ENCODE assay signal across 19 cellular contexts in genomic region chr20:34061695-34062094, GRCh38. TPM values are rescaled to one million over a fixed set of nuclear protein-coding genes. Genes with fewer than 3 reads are reported as not detected.
A peak's percentile ranks its signal among the peaks of the same experiment; 100 is the strongest.
DNase-seq lines count a peak whose midpoint lies in the region; ATAC-seq and TF ChIP-seq lines count a peak whose summit lies in the region.
"Had no signal": no experiment of that assay in that cellular context is flagged by ENCODE, and none has a peak within 500 bp of the region (broad histone marks: within the 10 kb centered on the region; RNA-seq: fewer than 3 reads in every experiment).

No MANE protein-coding gene starts in this region.

- H3K27me3 Mint-ChIP-seq in activated CD4-positive, alpha-beta memory T cell treated with anti-CD3 and anti-CD28 coated beads for 36 hours = no peaks in the 10 kb centered on the region
- H3K27me3 Mint-ChIP-seq in activated CD4-positive, alpha-beta memory T cell treated with anti-CD3 and anti-CD28 coated beads, Interleukin-2, amount 10 ng/mL, durations not matched to agents 7 days and 5 days = no peaks in the 10 kb centered on the region
- no peaks in the 10 kb centered on the region for H3K27me3 Mint-ChIP-seq in natural killer cell (ENCODE audit: low read depth in 2 of 2)
- H3K27me3 Mint-ChIP-seq: activated CD4-positive, alpha-beta T cell treated with anti-CD3 and anti-CD28 coated beads, Interleukin-2, amount 10 ng/mL, durations not matched to agents 7 days and 5 days had no signal

- POLR2A ChIA-PET in activated CD4-positive, alpha-beta memory T cell treated with anti-CD3 and anti-CD28 coated beads for 36 hours (lab: Charles Lee) = no interaction called here
- POLR2A ChIA-PET in activated CD4-positive, alpha-beta memory T cell treated with anti-CD3 and anti-CD28 coated beads, Interleukin-2, amount 10 ng/mL, durations not matched to agents 7 days and 5 days (lab: Charles Lee) = interaction anchor here (1.2 kb wide), 1 partner anchor 8 kb away, joined by 3 read pairs; no protein-coding TSS in a partner anchor

- TF ChIP-seq EP300 in transverse colon (IDR thresholded peaks at IDR 0.05; ENCODE audit: low read depth) = no peak

- H3K36me3 ChIP-seq in transverse colon (no peaks in the 10 kb centered on the region), left lung (no peaks in the 10 kb centered on the region)
- H3K36me3 ChIP-seq: colonic mucosa had no signal

- H3K9me3 Mint-ChIP-seq in activated CD4-positive, alpha-beta memory T cell treated with anti-CD3 and anti-CD28 coated beads for 36 hours = no peaks in the 10 kb centered on the region
- no peaks in the 10 kb centered on the region for H3K9me3 Mint-ChIP-seq in activated CD4-positive, alpha-beta memory T cell treated with anti-CD3 and anti-CD28 coated beads, Interleukin-2, amount 10 ng/mL, durations not matched to agents 7 days and 5 days
- H3K9me3 Mint-ChIP-seq in natural killer cell = no peaks in the 10 kb centered on the region
- H3K9me3 Mint-ChIP-seq: activated CD4-positive, alpha-beta T cell treated with anti-CD3 and anti-CD28 coated beads, Interleukin-2, amount 10 ng/mL, durations not matched to agents 7 days and 5 days had no signal

- H3K9me3 ChIP-seq in transverse colon (no peaks in the 10 kb centered on the region), left lung (no peaks in the 10 kb centered on the region)
- H3K9me3 ChIP-seq: colonic mucosa, SJSA1 had no signal

- no peak overlapping the region for H3K4me3 Mint-ChIP-seq in activated CD4-positive, alpha-beta memory T cell treated with anti-CD3 and anti-CD28 coated beads for 36 hours
- no peak overlapping the region for H3K4me3 Mint-ChIP-seq in activated CD4-positive, alpha-beta memory T cell treated with anti-CD3 and anti-CD28 coated beads, Interleukin-2, amount 10 ng/mL, durations not matched to agents 7 days and 5 days
- no peak overlapping the region for H3K4me3 Mint-ChIP-seq in natural killer cell
- H3K4me3 Mint-ChIP-seq: activated CD4-positive, alpha-beta T cell treated with anti-CD3 and anti-CD28 coated beads, Interleukin-2, amount 10 ng/mL, durations not matched to agents 7 days and 5 days had no signal

- no peaks in the 10 kb centered on the region for H3K36me3 Mint-ChIP-seq in activated CD4-positive, alpha-beta memory T cell treated with anti-CD3 and anti-CD28 coated beads for 36 hours
- peaks cover 8% of the 10 kb centered on the region for H3K36me3 Mint-ChIP-seq in activated CD4-positive, alpha-beta memory T cell treated with anti-CD3 and anti-CD28 coated beads, Interleukin-2, amount 10 ng/mL, durations not matched to agents 7 days and 5 days (ENCODE audit: low read depth)
- H3K36me3 Mint-ChIP-seq in natural killer cell = no peaks in the 10 kb centered on the region

- H3K27ac ChIP-seq in transverse colon (no peak overlapping the region), left lung (no peak overlapping the region)
- H3K27ac ChIP-seq: C4-2B, colonic mucosa, HL-60, SJSA1 had no signal

- intact Hi-C loops in activated CD4-positive, alpha-beta memory T cell treated with anti-CD3 and anti-CD28 coated beads for 36 hours (cut with micrococcal nuclease) = loop anchor here (10.0 kb wide), 1 partner anchor 53 kb away; the partner anchor contains the start of gene EIF2S2
- intact Hi-C loops in natural killer cell (cut with micrococcal nuclease) = no loop called here
- intact Hi-C loops in transverse colon (cut with DNase I; ENCODE audit: low total_unique reads) = no loop called here
- intact Hi-C loops in left lung (cut with DNase I) = no loop called here

- ATAC-seq in GM19023 (IDR thresholded peaks at IDR 0.05; ENCODE audit: unreplicated experiment) (peak; percentile 52), HG03565 (IDR thresholded peaks at IDR 0.05; ENCODE audit: unreplicated experiment) (peak; percentile 50), natural killer cell (no peak), left lung (no peak)
- ATAC-seq: HCT116, PC-3 had no signal

- in situ Hi-C loops in transverse colon (cut with MboI; ENCODE audit: low pct_ligation_motif_present in 1 of 4, low pct_unique_long_range_greater_than_20kb in 1 of 4, low sequenced_read_pairs in 3 of 4) = loop anchor here (25.0 kb wide), 2 partner anchors 124 to 199 kb away; no protein-coding TSS in a partner anchor

- H3K27me3 ChIP-seq in transverse colon (no peaks in the 10 kb centered on the region), left lung (no peaks in the 10 kb centered on the region)
- H3K27me3 ChIP-seq: colonic mucosa, SJSA1 had no signal

- DNase-seq in activated CD4-positive, alpha-beta memory T cell treated with anti-CD3 and anti-CD28 coated beads for 36 hours = no peak
- no peak for DNase-seq in activated CD4-positive, alpha-beta memory T cell treated with anti-CD3 and anti-CD28 coated beads, Interleukin-2, amount 10 ng/mL, durations not matched to agents 7 days and 5 days
- DNase-seq in natural killer cell (no peak), transverse colon (no peak), left lung (no peak), NCI-H524 (lab: John Stamatoyannopoulos, UW) (no peak)
- DNase-seq: activated CD4-positive, alpha-beta T cell treated with anti-CD3 and anti-CD28 coated beads, Interleukin-2, amount 10 ng/mL, durations not matched to agents 7 days and 5 days; colonic mucosa; EL; NCI-H2029 treated with DMSO at 0.1 percent for 48 hours; NCI-H526; PC-3; stimulated activated naive CD4-positive, alpha-beta T cell had no signal

- H3K4me1 ChIP-seq in transverse colon = peaks cover 0 to 12% (median 0%) of the 10 kb centered on the region in 4 donors
- peaks cover 7 to 32% of the 10 kb centered on the region in 2 donors for H3K4me1 ChIP-seq in left lung
- H3K4me1 ChIP-seq: colonic mucosa, SJSA1 had no signal

- TF ChIP-seq CTCF in natural killer cell (IDR thresholded peaks at IDR 0.05) = no peak
- no peak for TF ChIP-seq CTCF in transverse colon (IDR thresholded peaks at IDR 0.05)
- TF ChIP-seq CTCF in left lung (IDR thresholded peaks at IDR 0.05) = no peak

- H3K4me1 Mint-ChIP-seq in activated CD4-positive, alpha-beta memory T cell treated with anti-CD3 and anti-CD28 coated beads for 36 hours (ENCODE audit: low read depth) = peaks cover 62% of the 10 kb centered on the region
- H3K4me1 Mint-ChIP-seq in activated CD4-positive, alpha-beta memory T cell treated with anti-CD3 and anti-CD28 coated beads, Interleukin-2, amount 10 ng/mL, durations not matched to agents 7 days and 5 days = peaks cover 19% of the 10 kb centered on the region
- peaks cover 84 to 88% of the 10 kb centered on the region in 2 donors for H3K4me1 Mint-ChIP-seq in natural killer cell

- CTCF ChIA-PET in activated CD4-positive, alpha-beta memory T cell treated with anti-CD3 and anti-CD28 coated beads for 36 hours (lab: Charles Lee) = no interaction called here
- CTCF ChIA-PET in activated CD4-positive, alpha-beta memory T cell treated with anti-CD3 and anti-CD28 coated beads, Interleukin-2, amount 10 ng/mL, durations not matched to agents 7 days and 5 days (lab: Charles Lee) = no interaction called here

- H3K4me3 ChIP-seq in transverse colon (no peak overlapping the region), left lung (no peak overlapping the region)
- H3K4me3 ChIP-seq: colonic mucosa, SJSA1 had no signal

- peak overlapping the region; percentile 78 for H3K27ac Mint-ChIP-seq in activated CD4-positive, alpha-beta memory T cell treated with anti-CD3 and anti-CD28 coated beads for 36 hours
- H3K27ac Mint-ChIP-seq in activated CD4-positive, alpha-beta memory T cell treated with anti-CD3 and anti-CD28 coated beads, Interleukin-2, amount 10 ng/mL, durations not matched to agents 7 days and 5 days = no peak overlapping the region
- H3K27ac Mint-ChIP-seq in natural killer cell = peak overlapping the region; percentile 66 to 81
- H3K27ac Mint-ChIP-seq: activated CD4-positive, alpha-beta T cell treated with anti-CD3 and anti-CD28 coated beads, Interleukin-2, amount 10 ng/mL, durations not matched to agents 7 days and 5 days had no signal

- TF ChIP-seq POLR2A in transverse colon (IDR thresholded peaks at IDR 0.05) = no peak

RNA-seq across cellular contexts. Expression of gene EIF2S2, which starts 50.3 kb away (rescaled TPM):
- total RNA-seq in activated CD4-positive, alpha-beta memory T cell treated with anti-CD3 and anti-CD28 coated beads for 36 hours = 100 to 1,000 TPM; 151 to 155 TPM
- total RNA-seq in activated CD4-positive, alpha-beta memory T cell treated with anti-CD3 and anti-CD28 coated beads, Interleukin-2, amount 10 ng/mL, durations not matched to agents 7 days and 5 days = 100 to 1,000 TPM; 106 to 108 TPM
- total RNA-seq in natural killer cell = 10 to 100 TPM; 17.6 to 20.0 (median 17.6) TPM
- total RNA-seq in transverse colon = 10 to 100 TPM; 15.3 to 42.1 (median 23.9) TPM
- 10 to 100 TPM; 59.0 to 61.6 TPM for total RNA-seq in left lung

Comparison
In these comparisons a context has a peak if more than half of its experiments do, and no peak if none do; other contexts are left out.
1. ATAC-seq: peak in GM19023 (single experiment) and HG03565 (single experiment); none in natural killer cell (0 of 3) and left lung (single experiment).